Comparison of ENCODE assay signal across 7 cellular contexts in genomic region chr3:45595364-45596154, GRCh38. TPM values are rescaled to one million over a fixed set of nuclear protein-coding genes. Genes with fewer than 3 reads are reported as not detected.
DNase-seq lines count a peak whose midpoint lies in the region; ATAC-seq lines count a peak whose summit lies in the region.

No MANE protein-coding gene starts in this region.

- H3K36me3 ChIP-seq in skeletal muscle tissue (ENCODE audit: control insufficient read depth in 3 of 3, insufficient read depth in 3 of 3, low read length in 3 of 3): peaks cover 0 to 3% (median 0%) of the 10 kb centered on the region in 3 donors

- peak; percentile 3 for ATAC-seq in GM19438 (IDR thresholded peaks at IDR 0.05; ENCODE audit: low read depth, unreplicated experiment)

- peak overlapping the region; percentile 77 to 87 (median 84) for H3K4me3 ChIP-seq in skeletal muscle tissue (ENCODE audit: low read length in 3 of 3)

- H3K27me3 ChIP-seq in skeletal muscle tissue (ENCODE audit: control insufficient read depth in 3 of 3, insufficient read depth in 3 of 3, low read length in 3 of 3): no peaks in the 10 kb centered on the region

- H3K27ac ChIP-seq in skeletal muscle tissue (ENCODE audit: low read depth, low read length): peak overlapping the region; percentile 86

- peak overlapping the region; percentile 83 to 92 (median 89) for H3K9ac ChIP-seq in skeletal muscle tissue (ENCODE audit: low read depth in 1 of 3, low read length in 3 of 3)

- peaks cover 64 to 71% (median 66%) of the 10 kb centered on the region in 3 donors for H3K4me1 ChIP-seq in skeletal muscle tissue (ENCODE audit: control insufficient read depth in 3 of 3, insufficient read depth in 3 of 3, low read length in 3 of 3)

- no peaks in the 10 kb centered on the region for H3K9me3 ChIP-seq in skeletal muscle tissue (ENCODE audit: control insufficient read depth in 3 of 3, low read length in 3 of 3)

- DNase-seq in RKO (ENCODE audit: low spot score): peak; percentile 41
- DNase-seq in germinal center (ENCODE audit: low spot score): peak; percentile 27
- DNase-seq in iPS-NIHi7 (ENCODE audit: extremely low spot score): no peak
- no peak for DNase-seq in superior temporal gyrus (ENCODE audit: extremely low spot score)
- no peak for DNase-seq in effector CD4-positive, alpha-beta T cell

RNA-seq across cellular contexts. Expression of gene LIMD1, which starts 1.0 kb away (rescaled TPM):
- total RNA-seq in skeletal muscle tissue: 16.2 TPM

Comparison
In these comparisons a context has a peak if more than half of its experiments do, and no peak if none do; other contexts are left out.
1. DNase-seq: peak in RKO (single experiment) and germinal center (single experiment); none in iPS-NIHi7 (single experiment), superior temporal gyrus (single experiment) and effector CD4-positive, alpha-beta T cell (single experiment).